1 cellular context compared by ENCODE assay signal in the genomic region with DNA sequence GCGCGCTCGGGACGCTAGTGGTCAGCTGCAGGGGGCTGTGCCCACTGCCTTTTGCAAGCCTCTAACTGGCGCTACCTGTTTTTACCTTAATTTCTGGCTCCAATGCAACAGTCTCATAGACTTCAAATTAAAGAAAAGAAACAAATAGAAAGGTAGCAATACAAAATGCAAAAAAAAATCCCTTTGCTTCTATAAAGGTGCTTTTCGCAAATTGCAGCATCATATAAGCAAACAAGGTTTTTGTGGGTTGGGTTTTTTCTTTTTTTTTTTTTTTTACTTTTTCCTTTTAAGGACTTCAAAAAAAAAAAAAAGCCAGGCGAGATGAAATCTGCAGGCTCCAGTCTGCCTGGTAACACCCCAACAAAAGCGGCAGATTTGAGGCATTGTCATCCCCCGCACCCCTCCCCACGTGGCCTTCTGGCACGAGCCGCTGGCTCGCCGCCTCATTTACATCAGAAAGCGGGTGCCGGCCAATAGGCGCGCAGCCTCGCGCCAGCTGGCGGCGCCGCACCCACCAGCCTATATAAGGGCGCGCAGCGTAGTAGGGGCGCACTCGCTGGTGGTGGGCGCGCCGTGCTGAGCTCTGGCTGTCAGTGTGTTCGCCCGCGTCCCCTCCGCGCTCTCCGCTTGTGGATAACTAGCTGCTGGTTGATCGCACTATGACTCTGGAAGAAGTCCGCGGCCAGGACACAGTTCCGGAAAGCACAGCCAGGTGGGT.
TF ChIP-seq lines count a peak whose summit lies in the region.

A gene with protein sequence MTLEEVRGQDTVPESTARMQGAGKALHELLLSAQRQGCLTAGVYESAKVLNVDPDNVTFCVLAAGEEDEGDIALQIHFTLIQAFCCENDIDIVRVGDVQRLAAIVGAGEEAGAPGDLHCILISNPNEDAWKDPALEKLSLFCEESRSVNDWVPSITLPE (plus strand): TSS at position 550 of the 718 bp plus-strand sequence. CDS start 110 bp downstream, at position 660.

TF ChIP-seq in K562, 482 proteins besides CTCF, POLR2A, EP300 and RAD21 (continued from another document and continues in another):
- TF ChIP-seq POLR2G (IDR thresholded peaks at IDR 0.05; ENCODE audit: low read depth, low read length) (peak; percentile 88), ATF7 (IDR thresholded peaks at IDR 0.05) (0 out of 2 replicates have a peak, but pooled peaks have one; percentile 29), KLF1 (tag; IDR thresholded peaks at IDR 0.05) (no peak), DNMT1 (IDR thresholded peaks at IDR 0.05) (no peak), ZNF830 (CRISPR knock-in tag; IDR thresholded peaks at IDR 0.05) (no peak), NRF1 (conservative IDR thresholded peaks at IDR 0.05 in 1 of 2, IDR thresholded peaks at IDR 0.05 in 1 of 2) (peak; percentile 70 to 77), KLF6 (CRISPR knock-in tag; IDR thresholded peaks at IDR 0.05; ENCODE audit: borderline replicate concordance) (no peak), CXXC5 (CRISPR knock-in tag; IDR thresholded peaks at IDR 0.05) (peak; percentile 80), NCOR1 (IDR thresholded peaks at IDR 0.05) (no peak), CTBP1 (IDR thresholded peaks at IDR 0.05; ENCODE audit: borderline replicate concordance) (0 out of 2 replicates have a peak, but pooled peaks have one; percentile 34), KHSRP (IDR thresholded peaks at IDR 0.05) (no peak), CBX2 (IDR thresholded peaks at IDR 0.05; ENCODE audit: insufficient read depth, low read length, poor library complexity, severe bottlenecking) (no peak), TSC22D4 (tag; IDR thresholded peaks at IDR 0.05) (no peak), ZNF23 (CRISPR knock-in tag; IDR thresholded peaks at IDR 0.05) (no peak), KLF13 (tag; IDR thresholded peaks at IDR 0.05; ENCODE audit: borderline replicate concordance, low read depth) (no peak)
- TF ChIP-seq, protein P1, sequence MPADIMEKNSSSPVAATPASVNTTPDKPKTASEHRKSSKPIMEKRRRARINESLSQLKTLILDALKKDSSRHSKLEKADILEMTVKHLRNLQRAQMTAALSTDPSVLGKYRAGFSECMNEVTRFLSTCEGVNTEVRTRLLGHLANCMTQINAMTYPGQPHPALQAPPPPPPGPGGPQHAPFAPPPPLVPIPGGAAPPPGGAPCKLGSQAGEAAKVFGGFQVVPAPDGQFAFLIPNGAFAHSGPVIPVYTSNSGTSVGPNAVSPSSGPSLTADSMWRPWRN (IDR thresholded peaks at IDR 0.05; ENCODE audit: low read depth), result peak; percentile 86
- TF ChIP-seq, protein P2, sequence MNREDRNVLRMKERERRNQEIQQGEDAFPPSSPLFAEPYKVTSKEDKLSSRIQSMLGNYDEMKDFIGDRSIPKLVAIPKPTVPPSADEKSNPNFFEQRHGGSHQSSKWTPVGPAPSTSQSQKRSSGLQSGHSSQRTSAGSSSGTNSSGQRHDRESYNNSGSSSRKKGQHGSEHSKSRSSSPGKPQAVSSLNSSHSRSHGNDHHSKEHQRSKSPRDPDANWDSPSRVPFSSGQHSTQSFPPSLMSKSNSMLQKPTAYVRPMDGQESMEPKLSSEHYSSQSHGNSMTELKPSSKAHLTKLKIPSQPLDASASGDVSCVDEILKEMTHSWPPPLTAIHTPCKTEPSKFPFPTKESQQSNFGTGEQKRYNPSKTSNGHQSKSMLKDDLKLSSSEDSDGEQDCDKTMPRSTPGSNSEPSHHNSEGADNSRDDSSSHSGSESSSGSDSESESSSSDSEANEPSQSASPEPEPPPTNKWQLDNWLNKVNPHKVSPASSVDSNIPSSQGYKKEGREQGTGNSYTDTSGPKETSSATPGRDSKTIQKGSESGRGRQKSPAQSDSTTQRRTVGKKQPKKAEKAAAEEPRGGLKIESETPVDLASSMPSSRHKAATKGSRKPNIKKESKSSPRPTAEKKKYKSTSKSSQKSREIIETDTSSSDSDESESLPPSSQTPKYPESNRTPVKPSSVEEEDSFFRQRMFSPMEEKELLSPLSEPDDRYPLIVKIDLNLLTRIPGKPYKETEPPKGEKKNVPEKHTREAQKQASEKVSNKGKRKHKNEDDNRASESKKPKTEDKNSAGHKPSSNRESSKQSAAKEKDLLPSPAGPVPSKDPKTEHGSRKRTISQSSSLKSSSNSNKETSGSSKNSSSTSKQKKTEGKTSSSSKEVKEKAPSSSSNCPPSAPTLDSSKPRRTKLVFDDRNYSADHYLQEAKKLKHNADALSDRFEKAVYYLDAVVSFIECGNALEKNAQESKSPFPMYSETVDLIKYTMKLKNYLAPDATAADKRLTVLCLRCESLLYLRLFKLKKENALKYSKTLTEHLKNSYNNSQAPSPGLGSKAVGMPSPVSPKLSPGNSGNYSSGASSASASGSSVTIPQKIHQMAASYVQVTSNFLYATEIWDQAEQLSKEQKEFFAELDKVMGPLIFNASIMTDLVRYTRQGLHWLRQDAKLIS (CRISPR knock-in tag; IDR thresholded peaks at IDR 0.05), result no peak
- TF ChIP-seq, protein P3, sequence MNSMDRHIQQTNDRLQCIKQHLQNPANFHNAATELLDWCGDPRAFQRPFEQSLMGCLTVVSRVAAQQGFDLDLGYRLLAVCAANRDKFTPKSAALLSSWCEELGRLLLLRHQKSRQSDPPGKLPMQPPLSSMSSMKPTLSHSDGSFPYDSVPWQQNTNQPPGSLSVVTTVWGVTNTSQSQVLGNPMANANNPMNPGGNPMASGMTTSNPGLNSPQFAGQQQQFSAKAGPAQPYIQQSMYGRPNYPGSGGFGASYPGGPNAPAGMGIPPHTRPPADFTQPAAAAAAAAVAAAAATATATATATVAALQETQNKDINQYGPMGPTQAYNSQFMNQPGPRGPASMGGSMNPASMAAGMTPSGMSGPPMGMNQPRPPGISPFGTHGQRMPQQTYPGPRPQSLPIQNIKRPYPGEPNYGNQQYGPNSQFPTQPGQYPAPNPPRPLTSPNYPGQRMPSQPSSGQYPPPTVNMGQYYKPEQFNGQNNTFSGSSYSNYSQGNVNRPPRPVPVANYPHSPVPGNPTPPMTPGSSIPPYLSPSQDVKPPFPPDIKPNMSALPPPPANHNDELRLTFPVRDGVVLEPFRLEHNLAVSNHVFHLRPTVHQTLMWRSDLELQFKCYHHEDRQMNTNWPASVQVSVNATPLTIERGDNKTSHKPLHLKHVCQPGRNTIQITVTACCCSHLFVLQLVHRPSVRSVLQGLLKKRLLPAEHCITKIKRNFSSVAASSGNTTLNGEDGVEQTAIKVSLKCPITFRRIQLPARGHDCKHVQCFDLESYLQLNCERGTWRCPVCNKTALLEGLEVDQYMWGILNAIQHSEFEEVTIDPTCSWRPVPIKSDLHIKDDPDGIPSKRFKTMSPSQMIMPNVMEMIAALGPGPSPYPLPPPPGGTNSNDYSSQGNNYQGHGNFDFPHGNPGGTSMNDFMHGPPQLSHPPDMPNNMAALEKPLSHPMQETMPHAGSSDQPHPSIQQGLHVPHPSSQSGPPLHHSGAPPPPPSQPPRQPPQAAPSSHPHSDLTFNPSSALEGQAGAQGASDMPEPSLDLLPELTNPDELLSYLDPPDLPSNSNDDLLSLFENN (IDR thresholded peaks at IDR 0.05; ENCODE audit: low read depth in 2 of 2, low read length in 2 of 2), result no peak
- TF ChIP-seq, protein P4, sequence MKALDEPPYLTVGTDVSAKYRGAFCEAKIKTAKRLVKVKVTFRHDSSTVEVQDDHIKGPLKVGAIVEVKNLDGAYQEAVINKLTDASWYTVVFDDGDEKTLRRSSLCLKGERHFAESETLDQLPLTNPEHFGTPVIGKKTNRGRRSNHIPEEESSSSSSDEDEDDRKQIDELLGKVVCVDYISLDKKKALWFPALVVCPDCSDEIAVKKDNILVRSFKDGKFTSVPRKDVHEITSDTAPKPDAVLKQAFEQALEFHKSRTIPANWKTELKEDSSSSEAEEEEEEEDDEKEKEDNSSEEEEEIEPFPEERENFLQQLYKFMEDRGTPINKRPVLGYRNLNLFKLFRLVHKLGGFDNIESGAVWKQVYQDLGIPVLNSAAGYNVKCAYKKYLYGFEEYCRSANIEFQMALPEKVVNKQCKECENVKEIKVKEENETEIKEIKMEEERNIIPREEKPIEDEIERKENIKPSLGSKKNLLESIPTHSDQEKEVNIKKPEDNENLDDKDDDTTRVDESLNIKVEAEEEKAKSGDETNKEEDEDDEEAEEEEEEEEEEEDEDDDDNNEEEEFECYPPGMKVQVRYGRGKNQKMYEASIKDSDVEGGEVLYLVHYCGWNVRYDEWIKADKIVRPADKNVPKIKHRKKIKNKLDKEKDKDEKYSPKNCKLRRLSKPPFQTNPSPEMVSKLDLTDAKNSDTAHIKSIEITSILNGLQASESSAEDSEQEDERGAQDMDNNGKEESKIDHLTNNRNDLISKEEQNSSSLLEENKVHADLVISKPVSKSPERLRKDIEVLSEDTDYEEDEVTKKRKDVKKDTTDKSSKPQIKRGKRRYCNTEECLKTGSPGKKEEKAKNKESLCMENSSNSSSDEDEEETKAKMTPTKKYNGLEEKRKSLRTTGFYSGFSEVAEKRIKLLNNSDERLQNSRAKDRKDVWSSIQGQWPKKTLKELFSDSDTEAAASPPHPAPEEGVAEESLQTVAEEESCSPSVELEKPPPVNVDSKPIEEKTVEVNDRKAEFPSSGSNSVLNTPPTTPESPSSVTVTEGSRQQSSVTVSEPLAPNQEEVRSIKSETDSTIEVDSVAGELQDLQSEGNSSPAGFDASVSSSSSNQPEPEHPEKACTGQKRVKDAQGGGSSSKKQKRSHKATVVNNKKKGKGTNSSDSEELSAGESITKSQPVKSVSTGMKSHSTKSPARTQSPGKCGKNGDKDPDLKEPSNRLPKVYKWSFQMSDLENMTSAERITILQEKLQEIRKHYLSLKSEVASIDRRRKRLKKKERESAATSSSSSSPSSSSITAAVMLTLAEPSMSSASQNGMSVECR (CRISPR knock-in tag; IDR thresholded peaks at IDR 0.05), result no peak
- TF ChIP-seq, protein P5, sequence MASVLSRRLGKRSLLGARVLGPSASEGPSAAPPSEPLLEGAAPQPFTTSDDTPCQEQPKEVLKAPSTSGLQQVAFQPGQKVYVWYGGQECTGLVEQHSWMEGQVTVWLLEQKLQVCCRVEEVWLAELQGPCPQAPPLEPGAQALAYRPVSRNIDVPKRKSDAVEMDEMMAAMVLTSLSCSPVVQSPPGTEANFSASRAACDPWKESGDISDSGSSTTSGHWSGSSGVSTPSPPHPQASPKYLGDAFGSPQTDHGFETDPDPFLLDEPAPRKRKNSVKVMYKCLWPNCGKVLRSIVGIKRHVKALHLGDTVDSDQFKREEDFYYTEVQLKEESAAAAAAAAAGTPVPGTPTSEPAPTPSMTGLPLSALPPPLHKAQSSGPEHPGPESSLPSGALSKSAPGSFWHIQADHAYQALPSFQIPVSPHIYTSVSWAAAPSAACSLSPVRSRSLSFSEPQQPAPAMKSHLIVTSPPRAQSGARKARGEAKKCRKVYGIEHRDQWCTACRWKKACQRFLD (CRISPR knock-in tag; IDR thresholded peaks at IDR 0.05), result no peak
- TF ChIP-seq, protein P6, sequence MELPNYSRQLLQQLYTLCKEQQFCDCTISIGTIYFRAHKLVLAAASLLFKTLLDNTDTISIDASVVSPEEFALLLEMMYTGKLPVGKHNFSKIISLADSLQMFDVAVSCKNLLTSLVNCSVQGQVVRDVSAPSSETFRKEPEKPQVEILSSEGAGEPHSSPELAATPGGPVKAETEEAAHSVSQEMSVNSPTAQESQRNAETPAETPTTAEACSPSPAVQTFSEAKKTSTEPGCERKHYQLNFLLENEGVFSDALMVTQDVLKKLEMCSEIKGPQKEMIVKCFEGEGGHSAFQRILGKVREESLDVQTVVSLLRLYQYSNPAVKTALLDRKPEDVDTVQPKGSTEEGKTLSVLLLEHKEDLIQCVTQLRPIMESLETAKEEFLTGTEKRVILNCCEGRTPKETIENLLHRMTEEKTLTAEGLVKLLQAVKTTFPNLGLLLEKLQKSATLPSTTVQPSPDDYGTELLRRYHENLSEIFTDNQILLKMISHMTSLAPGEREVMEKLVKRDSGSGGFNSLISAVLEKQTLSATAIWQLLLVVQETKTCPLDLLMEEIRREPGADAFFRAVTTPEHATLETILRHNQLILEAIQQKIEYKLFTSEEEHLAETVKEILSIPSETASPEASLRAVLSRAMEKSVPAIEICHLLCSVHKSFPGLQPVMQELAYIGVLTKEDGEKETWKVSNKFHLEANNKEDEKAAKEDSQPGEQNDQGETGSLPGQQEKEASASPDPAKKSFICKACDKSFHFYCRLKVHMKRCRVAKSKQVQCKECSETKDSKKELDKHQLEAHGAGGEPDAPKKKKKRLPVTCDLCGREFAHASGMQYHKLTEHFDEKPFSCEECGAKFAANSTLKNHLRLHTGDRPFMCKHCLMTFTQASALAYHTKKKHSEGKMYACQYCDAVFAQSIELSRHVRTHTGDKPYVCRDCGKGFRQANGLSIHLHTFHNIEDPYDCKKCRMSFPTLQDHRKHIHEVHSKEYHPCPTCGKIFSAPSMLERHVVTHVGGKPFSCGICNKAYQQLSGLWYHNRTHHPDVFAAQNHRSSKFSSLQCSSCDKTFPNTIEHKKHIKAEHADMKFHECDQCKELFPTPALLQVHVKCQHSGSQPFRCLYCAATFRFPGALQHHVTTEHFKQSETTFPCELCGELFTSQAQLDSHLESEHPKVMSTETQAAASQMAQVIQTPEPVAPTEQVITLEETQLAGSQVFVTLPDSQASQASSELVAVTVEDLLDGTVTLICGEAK (IDR thresholded peaks at IDR 0.05), result no peak
- TF ChIP-seq, protein P6 (CRISPR knock-in tag; IDR thresholded peaks at IDR 0.05), result no peak
